In genomic region chr9:93910598-93910997, GRCh38 we compare ENCODE assay signal across 1 cellular context.
TF ChIP-seq lines count a peak whose summit lies in the region.

No MANE protein-coding gene starts in this region.

TF ChIP-seq in H1, 55 proteins besides CTCF, POLR2A, EP300 and RAD21 (continued from another document):
- no peak for TF ChIP-seq CHD1 (IDR thresholded peaks at IDR 0.05; ENCODE audit: low read depth, low read length)
- TF ChIP-seq CEBPB (IDR thresholded peaks at IDR 0.05; ENCODE audit: low read depth, low read length), result no peak
- no peak for TF ChIP-seq JUND (IDR thresholded peaks at IDR 0.05; ENCODE audit: low read length)
- TF ChIP-seq POU5F1 (IDR thresholded peaks at IDR 0.05; ENCODE audit: low read depth, low read length), result no peak
